In the genomic region with DNA sequence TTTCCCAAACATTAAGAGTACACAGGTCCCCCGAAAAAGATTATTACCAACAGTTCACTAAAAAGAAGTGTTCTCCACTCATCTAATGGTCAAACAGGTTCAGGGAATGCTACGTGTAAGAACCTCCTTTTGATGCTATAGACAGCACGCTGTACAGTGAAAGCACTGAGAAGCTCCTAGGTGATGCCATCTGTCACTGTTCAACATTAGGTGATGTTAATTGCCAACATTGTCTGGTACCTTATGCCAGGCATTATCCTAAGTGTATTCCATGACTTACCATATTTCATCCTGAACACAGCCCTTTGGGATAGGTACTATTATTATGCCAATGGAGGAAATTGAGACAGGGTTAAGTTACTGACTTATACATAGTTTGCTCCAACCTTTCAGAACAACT, we compare ENCODE assay signal across 19 cellular contexts.
"Had no signal": no experiment of that assay in that cellular context is flagged by ENCODE, and none has a peak within 500 bp of the region (broad histone marks: within the 10 kb centered on the region; RNA-seq: fewer than 3 reads in every experiment).

No MANE protein-coding gene starts in this region.

- DNase-seq: activated CD4-positive, alpha-beta T cell treated with anti-CD3 and anti-CD28 coated beads for 48 hours; activated CD4-positive, alpha-beta T cell treated with anti-CD3 and anti-CD28 coated beads, Interleukin-2, amount 50 U/mL, for 4 hours; activated CD4-positive, CD25-positive, alpha-beta regulatory T cell treated with anti-CD3 and anti-CD28 coated beads, Interleukin-2, amount 50 U/mL, for 72 hours; activated CD8-positive, alpha-beta memory T cell treated with anti-CD3 and anti-CD28 coated beads, Interleukin-2, amount 50 U/mL, for 48 hours; activated CD8-positive, alpha-beta T cell treated with anti-CD3 and anti-CD28 coated beads, Interleukin-2, amount 10 ng/mL, durations not matched to agents 7 days and 5 days; activated effector memory CD4-positive, alpha-beta T cell treated with Interleukin-2 at 50 U/mL for 16 hours; activated naive CD4-positive, alpha-beta T cell; activated T-cell treated with anti-CD3 and anti-CD28 coated beads, Interleukin-2, amount 50 U/mL, for 1 hour; aorta; Kasumi-1; KBM-7; NCI-H1048; NCI-H146; NCI-H2029; NCI-H226; NCI-H69; SIG-M5; T-helper 17 cell; T-helper 9 cell had no signal
